ENCODE assay signal across 8 cellular contexts in the genomic region with DNA sequence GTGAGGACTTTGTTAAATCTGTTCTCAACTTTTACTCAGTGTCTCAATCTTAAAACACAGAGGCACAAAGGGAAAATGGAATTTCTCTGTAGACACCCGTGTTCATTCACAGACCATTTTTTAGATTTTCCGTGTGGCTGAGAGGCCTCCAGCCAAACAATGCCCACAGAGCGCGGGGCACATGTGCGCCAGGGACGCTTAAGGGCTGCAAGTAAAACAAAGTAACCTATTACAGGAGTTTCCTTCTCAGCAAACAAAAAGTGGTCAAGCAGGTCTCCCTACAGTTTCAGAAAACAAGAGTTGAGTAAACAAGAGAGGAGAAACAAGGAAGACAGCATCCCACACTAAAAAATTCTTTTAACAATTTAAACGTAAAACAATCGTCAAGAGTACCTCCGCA.
DNase-seq lines count a peak whose midpoint lies in the region; ATAC-seq lines count a peak whose summit lies in the region.

No MANE protein-coding gene starts in this region.

- no peaks in the 10 kb centered on the region for H3K27me3 ChIP-seq in iPS-20b (ENCODE audit: insufficient read depth, low read length)

- peaks cover 24% of the 10 kb centered on the region for H3K4me1 Mint-ChIP-seq in activated naive CD8-positive, alpha-beta T cell treated with anti-CD3 and anti-CD28 coated beads for 36 hours
- H3K4me1 Mint-ChIP-seq in stimulated activated effector memory CD8-positive, alpha-beta T cell treated with anti-CD3 and anti-CD28 coated beads, Interleukin-12 subunit alpha, Interleukin-12 subunit beta, amount 100 ng/mL, for 72 hours = peaks cover 29% of the 10 kb centered on the region

- peak overlapping the region; percentile 81 for H3K27ac ChIP-seq in iPS-20b (ENCODE audit: low read length)

- H3K36me3 ChIP-seq in iPS-20b (ENCODE audit: insufficient read depth, low read depth, low read length) = no peaks in the 10 kb centered on the region

- ATAC-seq in stimulated activated effector memory CD8-positive, alpha-beta T cell treated with anti-CD3 and anti-CD28 coated beads, Interleukin-12 subunit alpha, Interleukin-12 subunit beta, amount 100 ng/mL, for 72 hours = no peak
- ATAC-seq in HG03025 (IDR thresholded peaks at IDR 0.05; ENCODE audit: low FRiP score, unreplicated experiment) = no peak

- no peaks in the 10 kb centered on the region for H3K9me3 ChIP-seq in iPS-20b (ENCODE audit: insufficient read depth, low read depth, low read length)

- peaks cover 30% of the 10 kb centered on the region for H3K4me1 ChIP-seq in iPS-20b (ENCODE audit: insufficient read depth, low read length)

- no peaks in the 10 kb centered on the region for H3K36me3 Mint-ChIP-seq in activated naive CD8-positive, alpha-beta T cell treated with anti-CD3 and anti-CD28 coated beads for 36 hours
- no peaks in the 10 kb centered on the region for H3K36me3 Mint-ChIP-seq in stimulated activated effector memory CD8-positive, alpha-beta T cell treated with anti-CD3 and anti-CD28 coated beads, Interleukin-12 subunit alpha, Interleukin-12 subunit beta, amount 100 ng/mL, for 72 hours

- H3K27me3 Mint-ChIP-seq in activated naive CD8-positive, alpha-beta T cell treated with anti-CD3 and anti-CD28 coated beads for 36 hours = peaks cover 40% of the 10 kb centered on the region

- H3K27ac Mint-ChIP-seq in activated naive CD8-positive, alpha-beta T cell treated with anti-CD3 and anti-CD28 coated beads for 36 hours = peak overlapping the region; percentile 84
- peak overlapping the region; percentile 56 for H3K27ac Mint-ChIP-seq in stimulated activated effector memory CD8-positive, alpha-beta T cell treated with anti-CD3 and anti-CD28 coated beads, Interleukin-12 subunit alpha, Interleukin-12 subunit beta, amount 100 ng/mL, for 72 hours

- peak; percentile 40 for DNase-seq in SIG-M5 treated with dmso at 0.1 percent for 504 hours (lab: John Stamatoyannopoulos, UW; ENCODE audit: unreplicated experiment)
- DNase-seq in SIG-M5 (lab: John Stamatoyannopoulos, UW) = no peak
- DNase-seq in NCI-H146 (lab: John Stamatoyannopoulos, UW) = peak; percentile 60
- DNase-seq in activated naive CD8-positive, alpha-beta T cell treated with anti-CD3 and anti-CD28 coated beads for 36 hours = no peak
- no peak for DNase-seq in stimulated activated effector memory CD8-positive, alpha-beta T cell treated with anti-CD3 and anti-CD28 coated beads, Interleukin-12 subunit alpha, Interleukin-12 subunit beta, amount 100 ng/mL, for 72 hours (ENCODE audit: low spot score in 2 of 2)
- DNase-seq in cerebellar cortex (ENCODE audit: low spot score) = no peak

- H3K9ac ChIP-seq in iPS-20b (ENCODE audit: low read depth, low read length) = peak overlapping the region; percentile 98

- peak overlapping the region; percentile 77 for H3K4me3 Mint-ChIP-seq in activated naive CD8-positive, alpha-beta T cell treated with anti-CD3 and anti-CD28 coated beads for 36 hours
- peak overlapping the region; percentile 73 for H3K4me3 Mint-ChIP-seq in stimulated activated effector memory CD8-positive, alpha-beta T cell treated with anti-CD3 and anti-CD28 coated beads, Interleukin-12 subunit alpha, Interleukin-12 subunit beta, amount 100 ng/mL, for 72 hours

- peak overlapping the region; percentile 93 for H3K4me3 ChIP-seq in iPS-20b (ENCODE audit: low read length)

- H3K9me3 Mint-ChIP-seq in activated naive CD8-positive, alpha-beta T cell treated with anti-CD3 and anti-CD28 coated beads for 36 hours = no peaks in the 10 kb centered on the region
- H3K9me3 Mint-ChIP-seq in stimulated activated effector memory CD8-positive, alpha-beta T cell treated with anti-CD3 and anti-CD28 coated beads, Interleukin-12 subunit alpha, Interleukin-12 subunit beta, amount 100 ng/mL, for 72 hours = no peaks in the 10 kb centered on the region

Comparison
In these comparisons a context has a peak if more than half of its experiments do, and no peak if none do; other contexts are left out.
1. DNase-seq: peak in SIG-M5 treated with dmso at 0.1 percent for 504 hours (single experiment) and NCI-H146 (single experiment); none in SIG-M5 (single experiment), activated naive CD8-positive, alpha-beta T cell treated with anti-CD3 and anti-CD28 coated beads for 36 hours (single experiment), stimulated activated effector memory CD8-positive, alpha-beta T cell treated with anti-CD3 and anti-CD28 coated beads, Interleukin-12 subunit alpha, Interleukin-12 subunit beta, amount 100 ng/mL, for 72 hours (0 of 2) and cerebellar cortex (single experiment).